30 cellular contexts compared by ENCODE assay signal in the genomic region with DNA sequence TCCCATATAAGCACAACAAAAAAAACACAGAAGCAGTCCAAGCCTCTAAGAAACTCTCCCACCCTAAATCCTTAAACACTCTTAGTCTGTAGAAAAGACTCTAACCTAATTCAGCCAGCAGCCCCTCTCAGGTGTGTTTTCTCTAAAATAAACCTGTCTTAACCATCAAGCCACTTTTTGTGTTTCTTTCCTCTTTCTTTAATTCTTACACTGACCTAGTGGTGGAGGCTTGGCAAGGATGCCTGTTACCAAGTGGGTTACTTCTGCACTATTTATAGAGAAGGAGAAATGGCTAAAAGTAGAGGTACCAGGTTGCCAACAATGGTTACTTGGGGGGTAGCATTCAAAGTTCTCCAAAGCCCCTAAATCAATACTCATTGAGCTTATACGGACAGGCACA. TPM values are rescaled to one million over a fixed set of nuclear protein-coding genes. Genes with fewer than 3 reads are reported as not detected.
"Had no signal": no experiment of that assay in that cellular context is flagged by ENCODE, and none has a peak within 500 bp of the region (broad histone marks: within the 10 kb centered on the region; RNA-seq: fewer than 3 reads in every experiment).

No MANE protein-coding gene starts in this region.

- FAIRE-seq: urothelium cell line had no signal

- DNase-seq: stimulated activated CD4-positive, alpha-beta T cell treated with anti-CD3 and anti-CD28 coated beads, Interleukin-2, amount 100 ng/mL, for 48 hours; stimulated activated CD4-positive, alpha-beta T cell treated with anti-CD3 and anti-CD28 coated beads, Interleukin-4, amount 100 ng/mL, for 1 hour; stimulated activated CD4-positive, alpha-beta T cell treated with anti-CD3 and anti-CD28 coated beads, Interleukin-4, amount 100 ng/mL, for 24 hours; stimulated activated CD4-positive, alpha-beta T cell treated with anti-CD3 and anti-CD28 coated beads, Interleukin-4, amount 100 ng/mL, for 4 hours; stimulated activated CD8-positive, alpha-beta memory T cell treated with anti-CD3 and anti-CD28 coated beads, Interleukin-4, amount 100 ng/mL, for 48 hours; stimulated activated naive B cell treated with anti-CD40 and anti-IgM and Interleukin-4, amounts not matched to agents 10 μg/mL and 1 μg/mL and 100 μg/mL, for 72 hours; stimulated activated naive CD4-positive, alpha-beta T cell; stimulated activated naive CD4-positive, alpha-beta T cell treated with Interleukin-2 at 50 U/mL for 16 hours; stimulated activated naive CD8-positive, alpha-beta T cell treated with anti-CD3 and anti-CD28 coated beads, Interleukin-15, amount 100 ng/mL, for 72 hours; stimulated activated naive CD8-positive, alpha-beta T cell treated with anti-CD3 and anti-CD28 coated beads, Interleukin-15, Interleukin-2, amounts not matched to agents 100 U/mL and 50 U/mL, for 24 hours; stomach; substantia nigra; testis; thyroid gland; tibial artery; transverse colon; trophoblast cell; upper lobe of left lung; upper lobe of right lung; uterus had no signal

- H3K4me1 ChIP-seq: stomach, suprapubic skin, testis, thyroid gland, tibial artery, tibial nerve, transverse colon, upper lobe of left lung, upper lobe of right lung, uterus, vagina had no signal

- H3K36me3 ChIP-seq: thoracic aorta, thyroid gland, tibial artery, transverse colon, upper lobe of left lung, upper lobe of right lung, uterus, vagina had no signal

- H3K27ac ChIP-seq: stomach, suprapubic skin, testis, thoracic aorta, thyroid gland, tibial artery, tibial nerve, transverse colon, upper lobe of left lung, upper lobe of right lung, uterus, vagina had no signal

- ATAC-seq: stimulated activated effector memory CD8-positive, alpha-beta T cell treated with anti-CD3 and anti-CD28 coated beads, Interleukin-12 subunit alpha, Interleukin-12 subunit beta, amount 100 ng/mL, for 72 hours; stimulated activated memory B cell treated with anti-CD40 and anti-IgM and Interleukin-4, amounts not matched to agents 10 μg/mL and 1 μg/mL and 100 μg/mL, for 72 hours; stimulated activated naive B cell treated with anti-CD40 and anti-IgM and Interleukin-4, amounts not matched to agents 10 μg/mL and 1 μg/mL and 100 μg/mL, for 72 hours; stimulated activated naive CD8-positive, alpha-beta T cell treated with anti-CD3 and anti-CD28 coated beads, Interleukin-15, amount 100 ng/mL, for 72 hours; stimulated activated naive CD8-positive, alpha-beta T cell treated with anti-CD3 and anti-CD28 coated beads, Interleukin-15, Interleukin-2, amounts not matched to agents 100 U/mL and 50 U/mL, for 24 hours; upper lobe of right lung had no signal

- H3K27me3 ChIP-seq: stomach, suprapubic skin, testis, thyroid gland, tibial artery, tibial nerve, transverse colon, upper lobe of left lung, upper lobe of right lung, uterus, vagina had no signal

- H3K4me3 ChIP-seq: stomach, suprapubic skin, testis, thoracic aorta, thyroid gland, tibial artery, tibial nerve, transverse colon, upper lobe of left lung, upper lobe of right lung, uterus, vagina had no signal

- H3K9me3 ChIP-seq: testis, thyroid gland, upper lobe of right lung, vagina had no signal

RNA-seq across cellular contexts. Expression of gene ADGRE3, which starts 58.9 kb away (rescaled TPM):
- total RNA-seq: suprapubic skin, temporal lobe, thoracic aorta, tibial nerve, transverse colon, ureter, vagina had no signal
- polyA plus RNA-seq: stomach, urinary bladder had no signal
